ENCODE assay signal across 10 cellular contexts in genomic region chr7:13988011-13988410, GRCh38. TPM values are rescaled to one million over a fixed set of nuclear protein-coding genes. Genes with fewer than 3 reads are reported as not detected.
A peak's percentile ranks its signal among the peaks of the same experiment; 100 is the strongest.
DNase-seq lines count a peak whose midpoint lies in the region; ATAC-seq and TF ChIP-seq lines count a peak whose summit lies in the region.
"Had no signal": no experiment of that assay in that cellular context is flagged by ENCODE, and none has a peak within 500 bp of the region (broad histone marks: within the 10 kb centered on the region; RNA-seq: fewer than 3 reads in every experiment).

No MANE protein-coding gene starts in this region.

- peak overlapping the region in 1 of 2 experiments; percentile 91; a peak in 2 of 4 replicates for H3K27ac ChIP-seq in SK-N-SH (ENCODE audit: low read depth in 2 of 2, low read length in 1 of 2)
- H3K27ac ChIP-seq in upper lobe of right lung = peak overlapping the region; percentile 87

- in situ Hi-C loops in astrocyte of the spinal cord (cut with HindIII; ENCODE audit: low sequenced_read_pairs) = no loop called here

- peaks cover 34% of the 10 kb centered on the region for H3F3A ChIP-seq in SK-N-SH (replicated peaks; ENCODE audit: insufficient read depth)

- H3K36me3 ChIP-seq in SK-N-SH (replicated peaks in 1 of 2; ENCODE audit: control insufficient read depth in 1 of 2, insufficient read depth in 2 of 2, low read length in 1 of 2) (peaks cover 4 to 5% of the 10 kb centered on the region in 2 experiments), iPS-15b (ENCODE audit: control insufficient read depth, insufficient read depth, low read length) (no peaks in the 10 kb centered on the region), upper lobe of right lung (no peaks in the 10 kb centered on the region)

- peaks cover 8 to 25% of the 10 kb centered on the region in 2 experiments; a peak in 2 of 4 replicates for H3K4me1 ChIP-seq in SK-N-SH (ENCODE audit: control insufficient read depth in 1 of 2, insufficient read depth in 2 of 2, low read depth in 1 of 2, low read length in 1 of 2)
- peaks cover 14% of the 10 kb centered on the region for H3K4me1 ChIP-seq in iPS-15b (ENCODE audit: control insufficient read depth, insufficient read depth, low read length)
- no peaks in the 10 kb centered on the region for H3K4me1 ChIP-seq in upper lobe of right lung

- H3K9me2 ChIP-seq in SK-N-SH = no peaks in the 10 kb centered on the region

- peak overlapping the region; percentile 91 to 100 for H3K4me3 ChIP-seq in SK-N-SH (ENCODE audit: low read depth in 2 of 2, low read length in 1 of 2)
- H3K4me3 ChIP-seq in astrocyte of the spinal cord (ENCODE audit: low read depth, low read length) = peak overlapping the region; percentile 77
- H3K4me3 ChIP-seq in iPS-15b (ENCODE audit: low read depth, low read length) = peak overlapping the region; percentile 63
- peak overlapping the region; percentile 62 for H3K4me3 ChIP-seq in upper lobe of right lung

- H3K4me2 ChIP-seq in SK-N-SH = peak overlapping the region; percentile 95

- POLR2A ChIA-PET in SK-N-SH (lab: Yijun Ruan, JAX) = no interaction called here

- TF ChIP-seq EP300 in SK-N-SH (IDR thresholded peaks at IDR 0.05; ENCODE audit: borderline replicate concordance in 1 of 2, low read depth in 1 of 2, low read length in 1 of 2) = no peak

- no peak for TF ChIP-seq RAD21 in SK-N-SH (IDR thresholded peaks at IDR 0.05; ENCODE audit: low read length)

- no peaks in the 10 kb centered on the region for H3K79me2 ChIP-seq in SK-N-SH (ENCODE audit: insufficient read depth)

- TF ChIP-seq CTCF in SK-N-SH (IDR thresholded peaks at IDR 0.05) = no peak
- TF ChIP-seq CTCF in astrocyte of the spinal cord (IDR thresholded peaks at IDR 0.05; ENCODE audit: low read depth, low read length) = no peak
- no peak for TF ChIP-seq CTCF in upper lobe of right lung (IDR thresholded peaks at IDR 0.05)

- H3K27me3 ChIP-seq in SK-N-SH (ENCODE audit: insufficient read depth) = no peaks in the 10 kb centered on the region
- H3K27me3 ChIP-seq in iPS-15b (ENCODE audit: control insufficient read depth, insufficient read depth, low read length) = no peaks in the 10 kb centered on the region
- no peaks in the 10 kb centered on the region for H3K27me3 ChIP-seq in upper lobe of right lung

- H3K9me3 ChIP-seq in SK-N-SH (no peaks in the 10 kb centered on the region), iPS-15b (ENCODE audit: control insufficient read depth, insufficient read depth, low read length) (no peaks in the 10 kb centered on the region), upper lobe of right lung (no peaks in the 10 kb centered on the region)

- intact Hi-C loops in upper lobe of right lung (cut with DNase I) = no loop called here

- ATAC-seq in SK-N-SH treated with all-trans-retinoic acid at 6 μM for 48 hours (no peak), upper lobe of right lung (no peak), HG03342 (IDR thresholded peaks at IDR 0.05; ENCODE audit: unreplicated experiment) (no peak), left lobe of liver (no peak)

- H3K9ac ChIP-seq in SK-N-SH (peak overlapping the region; percentile 82; the same call in 1 of the 2 replicates), iPS-15b (ENCODE audit: low read depth, low read length) (no peak overlapping the region)

- no peaks in the 10 kb centered on the region for H4K20me1 ChIP-seq in SK-N-SH (ENCODE audit: insufficient read depth)

- DNase-seq in SK-N-SH (no peak), astrocyte of the spinal cord (ENCODE audit: low read depth, low spot score) (peak; percentile 64), upper lobe of right lung (no peak), left lobe of liver (ENCODE audit: low spot score) (no peak), NCI-H524 treated with DMSO at 0.1 percent for 48 hours (lab: John Stamatoyannopoulos, UW) (no peak)
- DNase-seq: CD4-positive, alpha-beta memory T cell; NCI-H1694 had no signal

- 49% methylated on average over 8 of the region's 8 CpGs for WGBS in SK-N-SH (ENCODE audit: low lambda C conversion rate)

- CTCF ChIA-PET in SK-N-SH (lab: Yijun Ruan, JAX) = interaction anchor here (0.5 to 3.6 kb wide), 12 partner anchors 9 to 703 kb away, joined by 3 to 34 read pairs (median 7); no protein-coding TSS in a partner anchor

- peak overlapping the region; percentile 97 for H2AFZ ChIP-seq in SK-N-SH (ENCODE audit: low read depth)

TF ChIP-seq in SK-N-SH, 30 proteins besides CTCF, POLR2A, EP300 and RAD21:
- TF ChIP-seq JUND (IDR thresholded peaks at IDR 0.05) (no peak), IRF3 (IDR thresholded peaks at IDR 0.05; ENCODE audit: low read depth, low read length) (no peak), RXRA (IDR thresholded peaks at IDR 0.05; ENCODE audit: borderline replicate concordance, low read depth) (no peak)

TF ChIP-seq in SK-N-SH treated with all-trans-retinoic acid at 6 μM for 48 hours, 23 proteins besides CTCF, POLR2A, EP300 and RAD21:
- TF ChIP-seq OSR1 (CRISPR knock-in tag; IDR thresholded peaks at IDR 0.05) = no peak
- no peak for TF ChIP-seq ISL1 (CRISPR knock-in tag; IDR thresholded peaks at IDR 0.05)
- no peak for TF ChIP-seq ZC3H10 (CRISPR knock-in tag; IDR thresholded peaks at IDR 0.05)
- no peak for TF ChIP-seq TOX (CRISPR knock-in tag; IDR thresholded peaks at IDR 0.05; ENCODE audit: borderline replicate concordance)
TF ChIP-seq in SK-N-SH treated with all-trans-retinoic acid at 6 μM for 48 hours: peak in this region for 0.

RNA-seq across cellular contexts. Expression of gene ETV1, which starts 1.5 kb away (rescaled TPM):
- 22.3 and 24.9 TPM in 2 replicates for polyA plus RNA-seq in SK-N-SH (2012; rRNA removed)
- polyA plus RNA-seq in SK-N-SH (2012; cell fraction: cytosol; rRNA removed) = 14.7 and 21.9 TPM in 2 replicates
- 11.2 and 25.0 TPM in 2 replicates for polyA plus RNA-seq in SK-N-SH (2012; cell fraction: nucleus; rRNA removed)
- total RNA-seq in upper lobe of right lung (110 TPM), left lobe of liver (8.4 TPM)
- polyA plus RNA-seq: CD4-positive, alpha-beta memory T cell had no signal

Comparison
In these comparisons a context has a peak if more than half of its experiments do, and no peak if none do; other contexts are left out.
1. RNA of gene ETV1, which starts 1.5 kb away (total RNA-seq): 110 TPM in upper lobe of right lung (single experiment); 8.4 TPM in left lobe of liver (single experiment); every median in the first group is over 10 times any median in the second.
2. Peak in every context shown above with its lines, with median percentiles within 50 percentile points of each other: H3K4me3 ChIP-seq.